In the genomic region with DNA sequence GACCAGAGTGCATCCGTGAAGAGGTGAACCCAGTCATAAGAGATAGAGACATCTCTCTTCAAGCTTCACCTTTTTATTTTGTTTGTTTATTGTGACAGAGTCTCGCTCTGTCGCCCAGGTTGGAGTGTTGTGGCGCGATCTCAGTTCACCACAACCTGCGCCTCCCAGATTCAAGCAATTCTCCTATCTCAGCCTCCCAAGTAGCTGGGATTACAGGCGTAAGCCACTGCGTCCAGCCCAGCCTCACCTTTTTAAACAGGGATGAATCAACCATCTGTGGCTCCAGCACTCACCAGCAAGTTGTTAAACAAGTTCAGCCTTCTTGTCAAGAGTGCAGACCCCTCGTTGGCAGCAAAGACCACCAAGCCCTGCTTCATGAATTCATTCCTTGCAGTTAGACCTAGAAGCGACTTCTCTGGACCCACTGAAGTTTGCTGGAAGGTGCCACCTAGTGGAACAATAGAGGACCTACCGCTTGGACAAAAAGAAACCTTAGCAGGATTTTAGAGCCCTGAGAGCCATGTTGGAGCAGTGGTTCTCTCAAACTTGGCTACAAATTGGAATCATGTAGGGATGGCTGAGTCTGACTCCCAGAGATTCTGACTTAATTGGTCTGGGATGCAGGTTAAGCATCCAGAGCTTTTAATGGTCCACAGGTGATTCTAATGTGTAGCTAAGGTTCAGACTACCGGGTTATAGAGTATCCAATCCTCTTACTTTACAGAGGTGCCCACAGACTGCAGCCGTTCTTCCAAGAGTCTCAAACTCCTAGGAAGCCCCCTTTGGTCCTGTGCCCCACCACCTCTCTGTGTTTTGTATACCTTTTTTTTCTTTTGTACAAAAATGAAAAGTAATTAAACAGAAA, we compare ENCODE assay signal across 8 cellular contexts. TPM values are rescaled to one million over a fixed set of nuclear protein-coding genes. Genes with fewer than 3 reads are reported as not detected.
DNase-seq lines count a peak whose midpoint lies in the region; ATAC-seq, FAIRE-seq and TF ChIP-seq lines count a peak whose summit lies in the region.

No MANE protein-coding gene starts in this region.

- H3K4me3 ChIP-seq in BJ (ENCODE audit: low read depth, low read length), result no peak overlapping the region

- 0 out of 2 replicates have a peak, but pooled peaks cover under 1% of the 10 kb centered on the region for H3K27me3 ChIP-seq in BJ (ENCODE audit: control insufficient read depth, insufficient read depth, low read length)

- peak; percentile 72 for FAIRE-seq in GM12892 (lab: Jason Lieb, UNC)

- DNase-seq in BJ (ENCODE audit: low read depth) (no peak), GM12892 (ENCODE audit: insufficient read length) (peak; percentile 30), MV-4-11 (lab: John Stamatoyannopoulos, UW) (peak; percentile 45), SKM-1 treated with dmso at 0.1 percent for 144 hours (lab: John Stamatoyannopoulos, UW; ENCODE audit: unreplicated experiment) (peak; percentile 42), dermis microvascular lymphatic vessel endothelial cell (ENCODE audit: low read depth in 2 of 2) (peak; percentile 56 to 76), medulla oblongata (ENCODE audit: extremely low spot score) (peak; percentile 75), NCI-H128 (lab: John Stamatoyannopoulos, UW; ENCODE audit: unreplicated experiment) (no peak)

- peak; percentile 87 for TF ChIP-seq CTCF in BJ (IDR thresholded peaks at IDR 0.05; ENCODE audit: insufficient read depth, low read depth, low read length)

- CTCF ChIA-PET in BJ (lab: Yijun Ruan, JAX), result interaction anchor here (0.6 to 4.7 kb wide), 27 partner anchors 10 to 258 kb away, joined by 3 to 48 read pairs (median 4); a partner anchor contains a TSS

- H3K36me3 ChIP-seq in BJ (ENCODE audit: control insufficient read depth, insufficient read depth, low read length), result no peaks in the 10 kb centered on the region

- no peak for TF ChIP-seq POLR2A in GM12892 (IDR thresholded peaks at IDR 0.05; ENCODE audit: low read depth, low read length)

- peak; percentile 90 for ATAC-seq in HG02610 (IDR thresholded peaks at IDR 0.05; ENCODE audit: unreplicated experiment)

- POLR2A ChIA-PET in BJ (lab: Charles Lee), result no interaction called here

RNA-seq across cellular contexts. Expression of a gene that starts 10.5 kb away (rescaled TPM):
- polyA plus RNA-seq in BJ (2011; rRNA removed), result 161 and 203 TPM in 2 replicates
- polyA minus RNA-seq in BJ (2011; rRNA and poly(A)+ RNA removed), result 195 and 233 TPM in 2 replicates
- polyA plus RNA-seq in GM12892 (2012; ENCODE audit: missing spikeins), result 11.7 TPM
- 26.6 and 52.3 TPM in 2 replicates for total RNA-seq in dermis microvascular lymphatic vessel endothelial cell

Comparison
In these comparisons a context has a peak if more than half of its experiments do, and no peak if none do; other contexts are left out.
1. DNase-seq: peak in GM12892 (single experiment), MV-4-11 (single experiment), SKM-1 treated with dmso at 0.1 percent for 144 hours (single experiment), dermis microvascular lymphatic vessel endothelial cell (2 of 2) and medulla oblongata (single experiment); none in BJ (single experiment) and NCI-H128 (single experiment).